33 cellular contexts compared by ENCODE assay signal in the genomic region with DNA sequence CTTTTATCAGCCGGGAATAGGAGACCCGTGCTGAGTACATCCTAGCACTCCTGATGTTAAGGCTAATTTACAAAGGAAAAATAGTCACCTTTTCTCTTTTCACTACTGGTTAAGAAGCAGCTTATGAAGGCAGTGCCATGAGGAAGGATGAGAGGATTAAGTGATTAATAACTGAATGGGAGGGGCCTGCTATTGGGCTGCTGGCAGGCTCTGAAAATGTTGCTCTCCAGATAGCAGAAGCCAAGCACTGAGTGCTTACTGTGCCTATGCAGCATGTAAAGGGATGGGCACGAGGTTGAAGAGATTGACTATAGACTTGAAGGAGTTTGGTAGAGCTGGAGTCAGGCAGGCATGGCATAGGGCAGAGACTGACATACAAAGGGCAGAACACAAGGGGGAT.
"Had no signal": no experiment of that assay in that cellular context is flagged by ENCODE, and none has a peak within 500 bp of the region (broad histone marks: within the 10 kb centered on the region; RNA-seq: fewer than 3 reads in every experiment).

No MANE protein-coding gene starts in this region.

- ATAC-seq: activated CD4-positive, CD25-positive, alpha-beta regulatory T cell treated with anti-CD3 and anti-CD28 coated beads, Interleukin-2, amount 50 U/mL, for 24 hours; activated CD8-positive, alpha-beta T cell treated with anti-CD3 and anti-CD28 coated beads for 36 hours; activated T-cell treated with anti-CD3 and anti-CD28 coated beads, Interleukin-2, amount 50 U/mL, for 4 hours; activated T-helper 17 cell treated with anti-CD3 and anti-CD28 coated beads, Interleukin-2, amount 50 U/mL, for 72 hours; body of pancreas; effector memory CD8-positive, alpha-beta T cell; foreskin keratinocyte; gastrocnemius medialis; heart left ventricle had no signal

- H3K27ac ChIP-seq: adrenal gland, body of pancreas, esophagus muscularis mucosa, foreskin keratinocyte, gastrocnemius medialis, heart left ventricle, VCaP had no signal

- H3K4me3 ChIP-seq: adrenal gland, body of pancreas, esophagus muscularis mucosa, gastrocnemius medialis, heart left ventricle had no signal

- H3K36me3 ChIP-seq: adrenal gland, esophagus muscularis mucosa, gastrocnemius medialis, heart left ventricle had no signal

- H3K27me3 ChIP-seq: adrenal gland, body of pancreas, foreskin keratinocyte, gastrocnemius medialis, heart left ventricle had no signal

- DNase-seq: activated B cell treated with CpG ODN at 0.5 μM for 24 hours; activated CD4-positive, alpha-beta T cell treated with anti-CD3 and anti-CD28 coated beads for 48 hours; activated CD4-positive, alpha-beta T cell treated with anti-CD3 and anti-CD28 coated beads, Interleukin-2, amount 50 U/mL, for 1 hour; activated CD4-positive, alpha-beta T cell treated with anti-CD3 and anti-CD28 coated beads, Interleukin-2, amount 50 U/mL, for 48 hours; activated CD8-positive, alpha-beta memory T cell treated with anti-CD3 and anti-CD28 coated beads for 24 hours; activated CD8-positive, alpha-beta T cell treated with anti-CD3 and anti-CD28 coated beads for 36 hours; activated effector memory CD4-positive, alpha-beta T cell treated with Interleukin-2 at 50 U/mL for 16 hours; activated gamma-delta T cell treated with Interleukin-2 at 50 U/mL for 16 hours; activated naive CD4-positive, alpha-beta T cell treated with anti-CD3 and anti-CD28 coated beads, Interleukin-2, amount 50 U/mL, for 16 hours; activated naive CD4-positive, alpha-beta T cell treated with Interleukin-2 at 50 U/mL for 16 hours; activated T-cell treated with anti-CD3 and anti-CD28 coated beads, Interleukin-2, amount 50 U/mL, for 4 hours; adrenal gland; amygdala; aorta; body of pancreas; caudate nucleus; cortex of kidney; dermis blood vessel endothelial cell; effector CD4-positive, alpha-beta T cell; effector memory CD8-positive, alpha-beta T cell; erythroblast; foreskin keratinocyte; gastrocnemius medialis; glutamatergic neuron; heart left ventricle; hypothalamus had no signal

- FAIRE-seq: colon, TTC549 had no signal

- H3K4me1 Mint-ChIP-seq: activated T-helper 17 cell treated with anti-CD3 and anti-CD28 coated beads, Interleukin-2, amount 50 U/mL, for 72 hours had no signal

- H3K4me1 ChIP-seq: adrenal gland, body of pancreas, esophagus muscularis mucosa, foreskin keratinocyte, gastrocnemius medialis, heart left ventricle had no signal

- H3K9me3 ChIP-seq: adrenal gland, body of pancreas, gastrocnemius medialis had no signal

- H3K4me3 Mint-ChIP-seq: activated B cell treated with CpG ODN at 0.5 μM for 24 hours; activated CD8-positive, alpha-beta T cell treated with anti-CD3 and anti-CD28 coated beads for 36 hours; activated naive CD8-positive, alpha-beta T cell; activated T-cell treated with anti-CD3 and anti-CD28 coated beads, Interleukin-2, amount 50 U/mL, for 4 hours; activated T-helper 17 cell treated with anti-CD3 and anti-CD28 coated beads, Interleukin-2, amount 50 U/mL, for 72 hours; effector memory CD8-positive, alpha-beta T cell had no signal

- H3K27ac Mint-ChIP-seq: activated B cell treated with CpG ODN at 0.5 μM for 24 hours; activated CD8-positive, alpha-beta T cell treated with anti-CD3 and anti-CD28 coated beads for 36 hours; activated naive CD8-positive, alpha-beta T cell; activated T-helper 17 cell treated with anti-CD3 and anti-CD28 coated beads, Interleukin-2, amount 50 U/mL, for 72 hours; effector memory CD8-positive, alpha-beta T cell had no signal
